Comparison of ENCODE assay signal across 8 cellular contexts in genomic region chr2:64644240-64645013, GRCh38. TPM values are rescaled to one million over a fixed set of nuclear protein-coding genes. Genes with fewer than 3 reads are reported as not detected.
DNase-seq lines count a peak whose midpoint lies in the region; ATAC-seq and TF ChIP-seq lines count a peak whose summit lies in the region.

No MANE protein-coding gene starts in this region.

- H3K27me3 Mint-ChIP-seq in type B pancreatic cell, result no peaks in the 10 kb centered on the region

- H3K4me3 Mint-ChIP-seq in type B pancreatic cell, result peak overlapping the region; percentile 86

- peaks cover 34 to 100% (median 60%) of the 10 kb centered on the region in 3 donors for H3K4me1 ChIP-seq in esophagus squamous epithelium

- TF ChIP-seq CTCF in esophagus squamous epithelium (IDR thresholded peaks at IDR 0.05), result no peak
- TF ChIP-seq CTCF in type B pancreatic cell (conservative IDR thresholded peaks at IDR 0.05), result no peak

- intact Hi-C loops in esophagus squamous epithelium (cut with DNase I), result loop anchor here (10.0 kb wide), 1 partner anchor 60 kb away; no protein-coding TSS in a partner anchor

- H3K36me3 ChIP-seq in esophagus squamous epithelium, result peaks cover 0 to 6% (median 0%) of the 10 kb centered on the region in 3 donors

- no peaks in the 10 kb centered on the region for H3K27me3 ChIP-seq in esophagus squamous epithelium

- H3K9me3 ChIP-seq in esophagus squamous epithelium, result no peaks in the 10 kb centered on the region

- H3K27ac Mint-ChIP-seq in type B pancreatic cell, result peak overlapping the region; percentile 94

- peak overlapping the region; percentile 86 to 100 (median 94) for H3K27ac ChIP-seq in esophagus squamous epithelium

- no peaks in the 10 kb centered on the region for H3K9me3 Mint-ChIP-seq in type B pancreatic cell

- peak; percentile 24 for ATAC-seq in GM18520 (IDR thresholded peaks at IDR 0.05; ENCODE audit: unreplicated experiment)
- peak; percentile 53 for ATAC-seq in HG02981 (IDR thresholded peaks at IDR 0.05; ENCODE audit: unreplicated experiment)

- peaks cover 83% of the 10 kb centered on the region for H3K4me1 Mint-ChIP-seq in type B pancreatic cell (ENCODE audit: unreplicated experiment)

- no peaks in the 10 kb centered on the region for H3K36me3 Mint-ChIP-seq in type B pancreatic cell

- WGBS in esophagus squamous epithelium, 2 donors, result 3 to 4% methylated on average over 10 to 17 of the region's 18 CpGs

- peak; percentile 83 for DNase-seq in AG08396 (ENCODE audit: low spot score)
- DNase-seq in NCI-H2227 treated with DMSO at 0.1 percent for 48 hours (lab: John Stamatoyannopoulos, UW), result peak; percentile 58
- peak; percentile 41 for DNase-seq in activated T-cell treated with anti-CD3 and anti-CD28 coated beads for 24 hours (ENCODE audit: low read depth)
- peak; percentile 22 for DNase-seq in esophagus squamous epithelium (lab: John Stamatoyannopoulos, UW)
- DNase-seq in myocyte (ENCODE audit: low read depth), result peak; percentile 81
- DNase-seq in type B pancreatic cell (ENCODE audit: extremely low spot score, unreplicated experiment), result no peak

- peak overlapping the region; percentile 24 to 66 (median 48) for H3K4me3 ChIP-seq in esophagus squamous epithelium

- peak in 2 of 4 donors; percentile 71 to 87 for TF ChIP-seq POLR2A in esophagus squamous epithelium (IDR thresholded peaks at IDR 0.05)

RNA-seq across cellular contexts. Expression of gene SERTAD2, which starts 9.3 kb away (rescaled TPM):
- total RNA-seq in esophagus squamous epithelium (10 to 100 TPM; 19.5 to 54.0 (median 20.8) TPM), myocyte (22.1 and 24.9 TPM in 2 replicates), type B pancreatic cell (ENCODE audit: low replicate concordance) (19.2 and 26.2 TPM in 2 replicates)
- 24.1 TPM for polyA plus RNA-seq in myocyte (2012)
